1 cellular context compared by ENCODE assay signal in the genomic region with DNA sequence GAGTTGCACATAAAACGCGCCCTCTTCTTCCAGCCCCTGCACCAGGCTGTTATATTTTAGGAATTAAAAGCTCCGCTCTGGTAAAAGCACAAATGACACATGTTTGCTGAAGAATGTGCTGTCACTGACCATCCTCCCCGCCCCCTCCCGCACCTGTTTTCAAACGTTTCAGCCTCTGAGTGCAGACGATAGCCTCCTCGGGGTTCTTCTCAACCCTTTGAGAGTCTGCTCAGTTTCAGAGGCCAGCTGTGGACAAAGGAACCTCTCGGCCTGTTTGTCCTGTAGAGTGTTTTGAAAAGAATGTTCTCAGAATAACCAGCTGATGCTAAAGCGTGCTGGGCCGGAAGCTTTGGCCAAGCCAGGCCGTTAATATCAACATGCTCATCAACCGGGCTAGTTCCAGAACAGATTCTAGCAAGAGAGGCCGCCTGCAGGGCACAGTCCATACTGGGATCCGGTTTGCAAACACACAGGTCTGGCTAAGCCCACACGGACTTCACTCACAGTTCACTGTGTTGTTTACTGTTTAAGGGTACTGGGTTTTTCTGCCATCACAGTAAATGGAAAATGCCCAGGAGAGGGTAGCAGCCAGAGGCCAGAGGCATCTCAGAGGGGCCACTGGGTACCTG.
A peak's percentile ranks its signal among the peaks of the same experiment; 100 is the strongest.
TF ChIP-seq lines count a peak whose summit lies in the region.

No MANE protein-coding gene starts in this region.

TF ChIP-seq in HepG2, 621 proteins besides CTCF, POLR2A, EP300 and RAD21 (continued from another document):
- 0 out of 2 replicates have a peak, but pooled peaks have one; percentile 14 for TF ChIP-seq ZNF362 (CRISPR knock-in tag; IDR thresholded peaks at IDR 0.05; ENCODE audit: borderline replicate concordance)
- TF ChIP-seq TARDBP (CRISPR knock-in tag; IDR thresholded peaks at IDR 0.05), result peak; percentile 80
- TF ChIP-seq, protein P1, sequence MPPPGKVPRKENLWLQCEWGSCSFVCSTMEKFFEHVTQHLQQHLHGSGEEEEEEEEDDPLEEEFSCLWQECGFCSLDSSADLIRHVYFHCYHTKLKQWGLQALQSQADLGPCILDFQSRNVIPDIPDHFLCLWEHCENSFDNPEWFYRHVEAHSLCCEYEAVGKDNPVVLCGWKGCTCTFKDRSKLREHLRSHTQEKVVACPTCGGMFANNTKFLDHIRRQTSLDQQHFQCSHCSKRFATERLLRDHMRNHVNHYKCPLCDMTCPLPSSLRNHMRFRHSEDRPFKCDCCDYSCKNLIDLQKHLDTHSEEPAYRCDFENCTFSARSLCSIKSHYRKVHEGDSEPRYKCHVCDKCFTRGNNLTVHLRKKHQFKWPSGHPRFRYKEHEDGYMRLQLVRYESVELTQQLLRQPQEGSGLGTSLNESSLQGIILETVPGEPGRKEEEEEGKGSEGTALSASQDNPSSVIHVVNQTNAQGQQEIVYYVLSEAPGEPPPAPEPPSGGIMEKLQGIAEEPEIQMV (CRISPR knock-in tag; IDR thresholded peaks at IDR 0.05; ENCODE audit: low read depth), result peak; percentile 68; the same call in 1 of the 2 replicates
- TF ChIP-seq TBX2 (CRISPR knock-in tag; IDR thresholded peaks at IDR 0.05; ENCODE audit: borderline replicate concordance), result peak; percentile 71; the same call in 1 of the 2 replicates
- TF ChIP-seq ZNF136 (CRISPR knock-in tag; IDR thresholded peaks at IDR 0.05; ENCODE audit: low read depth), result peak; percentile 92
- TF ChIP-seq, protein P2, sequence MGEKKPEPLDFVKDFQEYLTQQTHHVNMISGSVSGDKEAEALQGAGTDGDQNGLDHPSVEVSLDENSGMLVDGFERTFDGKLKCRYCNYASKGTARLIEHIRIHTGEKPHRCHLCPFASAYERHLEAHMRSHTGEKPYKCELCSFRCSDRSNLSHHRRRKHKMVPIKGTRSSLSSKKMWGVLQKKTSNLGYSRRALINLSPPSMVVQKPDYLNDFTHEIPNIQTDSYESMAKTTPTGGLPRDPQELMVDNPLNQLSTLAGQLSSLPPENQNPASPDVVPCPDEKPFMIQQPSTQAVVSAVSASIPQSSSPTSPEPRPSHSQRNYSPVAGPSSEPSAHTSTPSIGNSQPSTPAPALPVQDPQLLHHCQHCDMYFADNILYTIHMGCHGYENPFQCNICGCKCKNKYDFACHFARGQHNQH (CRISPR knock-in tag; IDR thresholded peaks at IDR 0.05), result 0 out of 2 replicates have a peak, but pooled peaks have one; percentile 33
- TF ChIP-seq ARID3A (IDR thresholded peaks at IDR 0.05; ENCODE audit: low read depth, low read length), result peak; percentile 71; the same call in 1 of the 2 replicates
- TF ChIP-seq, protein P3, sequence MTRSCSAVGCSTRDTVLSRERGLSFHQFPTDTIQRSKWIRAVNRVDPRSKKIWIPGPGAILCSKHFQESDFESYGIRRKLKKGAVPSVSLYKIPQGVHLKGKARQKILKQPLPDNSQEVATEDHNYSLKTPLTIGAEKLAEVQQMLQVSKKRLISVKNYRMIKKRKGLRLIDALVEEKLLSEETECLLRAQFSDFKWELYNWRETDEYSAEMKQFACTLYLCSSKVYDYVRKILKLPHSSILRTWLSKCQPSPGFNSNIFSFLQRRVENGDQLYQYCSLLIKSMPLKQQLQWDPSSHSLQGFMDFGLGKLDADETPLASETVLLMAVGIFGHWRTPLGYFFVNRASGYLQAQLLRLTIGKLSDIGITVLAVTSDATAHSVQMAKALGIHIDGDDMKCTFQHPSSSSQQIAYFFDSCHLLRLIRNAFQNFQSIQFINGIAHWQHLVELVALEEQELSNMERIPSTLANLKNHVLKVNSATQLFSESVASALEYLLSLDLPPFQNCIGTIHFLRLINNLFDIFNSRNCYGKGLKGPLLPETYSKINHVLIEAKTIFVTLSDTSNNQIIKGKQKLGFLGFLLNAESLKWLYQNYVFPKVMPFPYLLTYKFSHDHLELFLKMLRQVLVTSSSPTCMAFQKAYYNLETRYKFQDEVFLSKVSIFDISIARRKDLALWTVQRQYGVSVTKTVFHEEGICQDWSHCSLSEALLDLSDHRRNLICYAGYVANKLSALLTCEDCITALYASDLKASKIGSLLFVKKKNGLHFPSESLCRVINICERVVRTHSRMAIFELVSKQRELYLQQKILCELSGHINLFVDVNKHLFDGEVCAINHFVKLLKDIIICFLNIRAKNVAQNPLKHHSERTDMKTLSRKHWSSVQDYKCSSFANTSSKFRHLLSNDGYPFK (CRISPR knock-in tag; IDR thresholded peaks at IDR 0.05; ENCODE audit: borderline replicate concordance), result no peak
- TF ChIP-seq, protein P4, sequence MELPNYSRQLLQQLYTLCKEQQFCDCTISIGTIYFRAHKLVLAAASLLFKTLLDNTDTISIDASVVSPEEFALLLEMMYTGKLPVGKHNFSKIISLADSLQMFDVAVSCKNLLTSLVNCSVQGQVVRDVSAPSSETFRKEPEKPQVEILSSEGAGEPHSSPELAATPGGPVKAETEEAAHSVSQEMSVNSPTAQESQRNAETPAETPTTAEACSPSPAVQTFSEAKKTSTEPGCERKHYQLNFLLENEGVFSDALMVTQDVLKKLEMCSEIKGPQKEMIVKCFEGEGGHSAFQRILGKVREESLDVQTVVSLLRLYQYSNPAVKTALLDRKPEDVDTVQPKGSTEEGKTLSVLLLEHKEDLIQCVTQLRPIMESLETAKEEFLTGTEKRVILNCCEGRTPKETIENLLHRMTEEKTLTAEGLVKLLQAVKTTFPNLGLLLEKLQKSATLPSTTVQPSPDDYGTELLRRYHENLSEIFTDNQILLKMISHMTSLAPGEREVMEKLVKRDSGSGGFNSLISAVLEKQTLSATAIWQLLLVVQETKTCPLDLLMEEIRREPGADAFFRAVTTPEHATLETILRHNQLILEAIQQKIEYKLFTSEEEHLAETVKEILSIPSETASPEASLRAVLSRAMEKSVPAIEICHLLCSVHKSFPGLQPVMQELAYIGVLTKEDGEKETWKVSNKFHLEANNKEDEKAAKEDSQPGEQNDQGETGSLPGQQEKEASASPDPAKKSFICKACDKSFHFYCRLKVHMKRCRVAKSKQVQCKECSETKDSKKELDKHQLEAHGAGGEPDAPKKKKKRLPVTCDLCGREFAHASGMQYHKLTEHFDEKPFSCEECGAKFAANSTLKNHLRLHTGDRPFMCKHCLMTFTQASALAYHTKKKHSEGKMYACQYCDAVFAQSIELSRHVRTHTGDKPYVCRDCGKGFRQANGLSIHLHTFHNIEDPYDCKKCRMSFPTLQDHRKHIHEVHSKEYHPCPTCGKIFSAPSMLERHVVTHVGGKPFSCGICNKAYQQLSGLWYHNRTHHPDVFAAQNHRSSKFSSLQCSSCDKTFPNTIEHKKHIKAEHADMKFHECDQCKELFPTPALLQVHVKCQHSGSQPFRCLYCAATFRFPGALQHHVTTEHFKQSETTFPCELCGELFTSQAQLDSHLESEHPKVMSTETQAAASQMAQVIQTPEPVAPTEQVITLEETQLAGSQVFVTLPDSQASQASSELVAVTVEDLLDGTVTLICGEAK (IDR thresholded peaks at IDR 0.05), result no peak
- TF ChIP-seq, protein P4 (CRISPR knock-in tag; IDR thresholded peaks at IDR 0.05), result peak; percentile 51; the same call in 1 of the 2 replicates
- TF ChIP-seq ZNF558 (CRISPR knock-in tag; IDR thresholded peaks at IDR 0.05; ENCODE audit: borderline replicate concordance), result no peak
- peak; percentile 75 for TF ChIP-seq ZNF687 (CRISPR knock-in tag; IDR thresholded peaks at IDR 0.05)
- no peak for TF ChIP-seq ZFP90 (CRISPR knock-in tag; IDR thresholded peaks at IDR 0.05; ENCODE audit: borderline replicate concordance)
- TF ChIP-seq RXRB (CRISPR knock-in tag; IDR thresholded peaks at IDR 0.05; ENCODE audit: borderline replicate concordance), result peak; percentile 71; the same call in 1 of the 2 replicates
TF ChIP-seq in HepG2: peak in this region for 155.
